In the genomic region with DNA sequence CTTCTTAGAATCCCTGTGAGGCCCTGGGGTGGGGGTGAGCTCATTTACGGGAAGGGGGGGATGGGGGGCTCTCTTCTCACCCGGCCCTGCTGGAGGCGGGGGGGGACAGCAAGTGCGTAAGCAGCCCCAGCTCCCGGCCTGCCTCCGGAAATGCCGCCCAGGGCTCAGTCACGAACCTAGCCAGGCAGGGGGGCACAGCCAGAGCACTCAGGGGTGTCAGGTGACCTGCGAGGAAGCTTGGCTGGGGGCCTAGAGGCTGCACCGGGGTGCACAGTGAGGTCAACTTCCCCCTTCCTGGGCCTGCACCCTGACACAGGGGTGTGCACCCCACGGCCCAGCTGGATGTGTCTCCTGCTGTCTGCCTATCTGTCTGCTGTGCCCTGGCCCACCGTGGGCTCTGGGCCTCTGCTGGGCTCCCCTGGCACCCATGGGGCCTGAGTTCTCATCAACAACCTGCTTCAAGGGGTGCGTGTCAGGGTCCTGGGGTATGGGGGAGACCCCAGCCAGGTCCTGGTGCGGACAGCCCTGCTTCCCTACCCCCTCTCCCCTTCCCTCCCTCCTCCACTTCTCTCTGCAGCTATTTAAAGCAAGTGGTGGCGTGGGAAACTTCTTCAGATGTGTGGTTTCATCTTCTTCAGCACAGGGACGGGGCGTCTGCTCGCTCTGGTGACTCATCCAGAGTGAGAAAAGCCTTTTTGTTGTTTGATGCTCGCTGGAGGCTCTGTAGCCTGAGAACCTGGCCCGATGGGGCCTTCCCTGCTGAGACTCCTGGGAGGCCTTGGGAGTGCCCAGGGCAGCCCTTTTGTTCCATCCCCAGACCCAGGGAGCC, we compare ENCODE assay signal across 8 cellular contexts.
A peak's percentile ranks its signal among the peaks of the same experiment; 100 is the strongest.
DNase-seq lines count a peak whose midpoint lies in the region; ATAC-seq lines count a peak whose summit lies in the region.

No MANE protein-coding gene starts in this region.

- intact Hi-C loops in posterior vena cava (cut with DNase I) = no loop called here

- DNase-seq in NCI-H345 (lab: John Stamatoyannopoulos, UW) = peak; percentile 16
- no peak for DNase-seq in NCI-H345 treated with DMSO at 0.1 percent for 48 hours (lab: John Stamatoyannopoulos, UW; ENCODE audit: unreplicated experiment)
- peak; percentile 98 for DNase-seq in RPMI7951 (ENCODE audit: low read depth)
- DNase-seq in activated T-helper 9 cell treated with anti-CD3 and anti-CD28 coated beads, Interleukin-2, amount 50 U/mL, for 16 hours (ENCODE audit: low read depth) = peak; percentile 86
- DNase-seq in germinal center (ENCODE audit: low spot score) = peak; percentile 82
- DNase-seq in posterior vena cava (ENCODE audit: low spot score) = peak; percentile 90
- peak; percentile 78 for DNase-seq in ureter (ENCODE audit: low spot score)

- ATAC-seq in HG03066 (IDR thresholded peaks at IDR 0.05; ENCODE audit: low read depth, unreplicated experiment) = peak; percentile 77
